Comparison of ENCODE assay signal across 10 cellular contexts in the genomic region with DNA sequence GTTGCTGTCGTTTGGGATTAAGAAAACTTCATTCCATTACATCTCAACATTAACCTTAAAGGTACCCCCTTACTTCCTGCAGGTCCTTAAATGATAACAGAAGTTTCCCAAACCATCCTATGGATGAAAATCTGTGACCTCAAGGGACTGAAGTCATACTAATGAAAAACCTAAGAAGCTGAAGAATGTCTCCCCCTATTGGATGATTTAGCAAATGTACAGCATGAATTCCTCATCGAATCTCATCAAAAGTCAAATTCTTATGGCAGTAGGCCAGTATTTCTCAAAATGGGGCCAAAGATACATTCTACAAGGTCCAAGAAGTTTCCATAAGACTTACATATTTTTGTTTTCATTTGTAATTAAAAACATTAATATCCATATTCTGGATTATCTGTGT. TPM values are rescaled to one million over a fixed set of nuclear protein-coding genes. Genes with fewer than 3 reads are reported as not detected.
DNase-seq lines count a peak whose midpoint lies in the region; ATAC-seq and TF ChIP-seq lines count a peak whose summit lies in the region.
"Had no signal": no experiment of that assay in that cellular context is flagged by ENCODE, and none has a peak within 500 bp of the region (broad histone marks: within the 10 kb centered on the region; RNA-seq: fewer than 3 reads in every experiment).

No MANE protein-coding gene starts in this region.

- peaks cover 25% of the 10 kb centered on the region for H3K36me3 ChIP-seq in IMR-90 (ENCODE audit: control insufficient read depth, insufficient read depth, low read length)
- peaks cover 85% of the 10 kb centered on the region for H3K36me3 ChIP-seq in lower lobe of right lung
- peaks cover 0 to 13% of the 10 kb centered on the region in 2 donors for H3K36me3 ChIP-seq in prostate gland
- H3K36me3 ChIP-seq in heart right ventricle: peaks cover 0 to 97% (median 41%) of the 10 kb centered on the region in 9 donors

- H3K4me1 ChIP-seq in IMR-90 (ENCODE audit: control insufficient read depth, insufficient read depth, low read length): peaks cover 2% of the 10 kb centered on the region; the same call in 1 of the 2 replicates
- no peaks in the 10 kb centered on the region for H3K4me1 ChIP-seq in lower lobe of right lung
- no peaks in the 10 kb centered on the region for H3K4me1 ChIP-seq in prostate gland (replicated peaks)
- H3K4me1 ChIP-seq in heart right ventricle: peaks cover 0 to 3% (median 0%) of the 10 kb centered on the region in 9 donors

- H3K18ac ChIP-seq in IMR-90 (ENCODE audit: low read depth, low read length): no peak overlapping the region

- peaks cover 6 to 9% of the 10 kb centered on the region in 2 experiments for H3K79me1 ChIP-seq in IMR-90 (ENCODE audit: low read depth in 1 of 2, low read length in 2 of 2)

- no peaks in the 10 kb centered on the region for H4K20me1 ChIP-seq in IMR-90 (ENCODE audit: insufficient read depth, low read length)

- H3K9me3 ChIP-seq in CD4-positive, alpha-beta T cell (ENCODE audit: control insufficient read depth, low read length): no peaks in the 10 kb centered on the region
- no peaks in the 10 kb centered on the region for H3K9me3 ChIP-seq in IMR-90 (ENCODE audit: control insufficient read depth, insufficient read depth, low read length)
- H3K9me3 ChIP-seq in lower lobe of right lung: no peaks in the 10 kb centered on the region
- H3K9me3 ChIP-seq in prostate gland: no peaks in the 10 kb centered on the region
- H3K9me3 ChIP-seq in heart right ventricle: no peaks in the 10 kb centered on the region
- H3K9me3 ChIP-seq: thoracic aorta had no signal

- H2AK9ac ChIP-seq in IMR-90 (replicated peaks; ENCODE audit: low read depth, low read length, poor library complexity): no peak overlapping the region

- no peak overlapping the region for H3K4me3 ChIP-seq in IMR-90 (ENCODE audit: insufficient read depth, low read depth, low read length)
- H3K4me3 ChIP-seq in lower lobe of right lung: no peak overlapping the region
- no peak overlapping the region for H3K4me3 ChIP-seq in prostate gland
- H3K4me3 ChIP-seq in heart right ventricle: no peak overlapping the region
- H3K4me3 ChIP-seq: thoracic aorta had no signal

- TF ChIP-seq CTCF in CD4-positive, alpha-beta T cell (IDR thresholded peaks at IDR 0.05): peak; percentile 55
- TF ChIP-seq CTCF in IMR-90 (conservative IDR thresholded peaks at IDR 0.05; ENCODE audit: low read depth, low read length) (peak; percentile 52), lower lobe of right lung (IDR thresholded peaks at IDR 0.05) (peak; percentile 35), prostate gland (IDR thresholded peaks at IDR 0.05) (no peak), heart right ventricle (IDR thresholded peaks at IDR 0.05) (peak in 4 of 9 donors; percentile 23 to 57 (median 41))

- no CpG with 5 or more reads among the region's 2 CpGs for WGBS in IMR-90 (ENCODE audit: extremely low coverage in 2 of 2, insufficient read length in 1 of 2), 2 experiments
- whole genome bisulfite sequencing in prostate gland: 78% methylated on average over 2 of the region's 2 CpGs
- WGBS in heart right ventricle, 2 donors: 68 to 74% methylated on average over 2 of the region's 2 CpGs

- H3K27ac ChIP-seq in CD4-positive, alpha-beta T cell (ENCODE audit: low read depth, low read length): no peak overlapping the region
- no peak overlapping the region for H3K27ac ChIP-seq in IMR-90 (ENCODE audit: insufficient read depth, low read length)
- H3K27ac ChIP-seq in lower lobe of right lung: no peak overlapping the region
- no peak overlapping the region for H3K27ac ChIP-seq in prostate gland
- no peak overlapping the region for H3K27ac ChIP-seq in heart right ventricle

- H3K4ac ChIP-seq in IMR-90 (ENCODE audit: low read depth, low read length): no peak overlapping the region

- no peaks in the 10 kb centered on the region for H3K27me3 Mint-ChIP-seq in CD4-positive, alpha-beta T cell

- no peak overlapping the region for H3K23ac ChIP-seq in IMR-90 (ENCODE audit: low read depth, low read length)

- H4K8ac ChIP-seq in IMR-90 (ENCODE audit: low read depth in 2 of 2, low read length in 2 of 2): no peak overlapping the region

- H3K4me3 Mint-ChIP-seq in CD4-positive, alpha-beta T cell: no peak overlapping the region

- POLR2A ChIA-PET in CD4-positive, alpha-beta T cell (lab: Charles Lee): interaction anchor here (0.9 kb wide), 1 partner anchor 16 kb away, joined by 4 read pairs; no protein-coding TSS in a partner anchor
- POLR2A ChIA-PET in IMR-90 (lab: Charles Lee; ENCODE audit: unreplicated experiment): interaction anchor here (0.9 kb wide), 1 partner anchor 13 kb away, joined by 17 read pairs; no protein-coding TSS in a partner anchor

- no peaks in the 10 kb centered on the region for H3K9me1 ChIP-seq in IMR-90 (ENCODE audit: insufficient read depth, low read length)

- intact Hi-C loops in CD4-positive, alpha-beta T cell (cut with DNase I, micrococcal nuclease): no loop called here
- intact Hi-C loops in IMR-90 (cut with micrococcal nuclease): loop anchor here (2.0 to 5.0 kb wide), 2 partner anchors 13 to 37 kb away; a partner anchor contains a TSS
- intact Hi-C loops in lower lobe of right lung (cut with DNase I): no loop called here
- intact Hi-C loops in prostate gland (cut with DNase I): loop anchor here (5.0 kb wide), 1 partner anchor 37 kb away; no protein-coding TSS in a partner anchor
- intact Hi-C loops in heart right ventricle (cut with DNase I): no loop called here

- no peak overlapping the region for H4K91ac ChIP-seq in IMR-90 (ENCODE audit: insufficient read depth, low read depth, low read length)

- H3K56ac ChIP-seq in IMR-90 (ENCODE audit: extremely low read depth, insufficient read depth, low read length): no peak overlapping the region

- no peaks in the 10 kb centered on the region for H3K27me3 ChIP-seq in CD4-positive, alpha-beta T cell (ENCODE audit: control insufficient read depth, insufficient read depth, low read length)
- H3K27me3 ChIP-seq in IMR-90 (ENCODE audit: control insufficient read depth, insufficient read depth, low read length) (no peaks in the 10 kb centered on the region), lower lobe of right lung (ENCODE audit: low read depth) (no peaks in the 10 kb centered on the region), prostate gland (replicated peaks; ENCODE audit: insufficient read depth) (no peaks in the 10 kb centered on the region), heart right ventricle (no peaks in the 10 kb centered on the region)

- no peak overlapping the region for H3K27ac Mint-ChIP-seq in CD4-positive, alpha-beta T cell

- H3K4me1 Mint-ChIP-seq in CD4-positive, alpha-beta T cell (ENCODE audit: low read depth): peaks cover 7% of the 10 kb centered on the region

- H4K5ac ChIP-seq in IMR-90 (ENCODE audit: low read depth, low read length): no peak overlapping the region

- no peak overlapping the region for H3K9ac ChIP-seq in IMR-90 (ENCODE audit: low read depth, low read length)

- no peak overlapping the region for H2BK15ac ChIP-seq in IMR-90 (ENCODE audit: low read depth, low read length)

- no peak overlapping the region for H2AFZ ChIP-seq in IMR-90 (replicated peaks; ENCODE audit: low read length, poor library complexity)

- CTCF ChIA-PET in CD4-positive, alpha-beta T cell (lab: Charles Lee): interaction anchor here (1.3 to 1.9 kb wide), 2 partner anchors 12 to 16 kb away, joined by 3 to 10 read pairs; no protein-coding TSS in a partner anchor
- CTCF ChIA-PET in IMR-90 (lab: Yijun Ruan, JAX): interaction anchor here (0.7 to 0.8 kb wide), 2 partner anchors 16 to 37 kb away, joined by 3 to 6 read pairs; no protein-coding TSS in a partner anchor

- no peak for TF ChIP-seq POLR2A in IMR-90 (IDR thresholded peaks at IDR 0.05; ENCODE audit: low read depth, low read length)
- no peak for TF ChIP-seq POLR2A in prostate gland (IDR thresholded peaks at IDR 0.05)

- dilution Hi-C loops in IMR-90 (cut with HindIII; ENCODE audit: low sequenced_read_pairs, unreplicated experiment): no loop called here

- ATAC-seq in CD4-positive, alpha-beta T cell (ENCODE audit: poor library complexity): no peak
- no peak for ATAC-seq in IMR-90 (ENCODE audit: low read depth)
- ATAC-seq in lower lobe of right lung: no peak
- ATAC-seq in HG03354 (IDR thresholded peaks at IDR 0.05; ENCODE audit: poor library complexity, severe bottlenecking, unreplicated experiment): no peak
- no peak for ATAC-seq in heart right ventricle

- H3K4me2 ChIP-seq in IMR-90 (ENCODE audit: low read depth, low read length): no peak overlapping the region

- no peak overlapping the region for H2BK120ac ChIP-seq in IMR-90 (ENCODE audit: low read depth, low read length)

- no peak overlapping the region for H2AK5ac ChIP-seq in IMR-90 (ENCODE audit: low read depth, low read length)

- no peak overlapping the region for H2BK5ac ChIP-seq in IMR-90 (ENCODE audit: low read depth, low read length, poor library complexity, severe bottlenecking)

- TF ChIP-seq RAD21 in IMR-90 (IDR thresholded peaks at IDR 0.05; ENCODE audit: low read length): peak; percentile 34

- no peak for DNase-seq in CD4-positive, alpha-beta T cell
- peak; percentile 39 for DNase-seq in IMR-90
- DNase-seq in astrocyte of the hippocampus (ENCODE audit: low read depth, low spot score): peak; percentile 28
- DNase-seq in lower lobe of right lung: no peak
- DNase-seq in ecto neural progenitor cell (ENCODE audit: low spot score): no peak
- DNase-seq in prostate gland (ENCODE audit: low spot score): no peak
- DNase-seq in heart right ventricle: no peak
- DNase-seq: NCI-H1417 had no signal

- no peaks in the 10 kb centered on the region for H3K9me3 Mint-ChIP-seq in CD4-positive, alpha-beta T cell

- BruUV-seq in IMR-90 (replicated peaks; lab: Mats Ljungman, UMichigan): no TSS peak

- H3K14ac ChIP-seq in IMR-90 (replicated peaks; ENCODE audit: low read depth, low read length): no peak overlapping the region

- peaks cover 96% of the 10 kb centered on the region for H3K36me3 Mint-ChIP-seq in CD4-positive, alpha-beta T cell (ENCODE audit: low read depth)

- no peak overlapping the region for H2BK20ac ChIP-seq in IMR-90 (ENCODE audit: low read depth, low read length)

- in situ Hi-C loops in IMR-90 (cut with MboI; ENCODE audit: low sequenced_read_pairs): no loop called here

RNA-seq across cellular contexts. Expression of a gene that starts 13.5 kb away (rescaled TPM):
- total RNA-seq in CD4-positive, alpha-beta T cell: 10 to 100 TPM; 15.3 to 18.2 TPM
- 21.7 and 23.1 TPM in 2 replicates for total RNA-seq in IMR-90 (2012; rRNA removed)
- polyA plus RNA-seq in IMR-90 (2012; rRNA removed): 17.0 and 18.2 TPM in 2 replicates
- 21.8 and 30.2 TPM in 2 replicates for polyA plus RNA-seq in IMR-90 (2012; cell fraction: cytosol; rRNA removed)
- polyA plus RNA-seq in IMR-90 (2012; cell fraction: nucleus; rRNA removed; ENCODE audit: low replicate concordance): 12.8 and 18.7 TPM in 2 replicates
- 23.9 TPM for total RNA-seq in lower lobe of right lung
- total RNA-seq in prostate gland: 10 to 100 TPM; 21.7 to 38.3 TPM
- total RNA-seq in heart right ventricle: 10 to 100 TPM; 28.5 to 43.4 (median 37.4) TPM
- polyA plus RNA-seq in heart right ventricle: 10 to 100 TPM in 1 of 2 donors, 1 to 10 TPM in 1; 4.5 to 25.7 TPM

RNA-seq across cellular contexts. Expression of a gene that starts 13.5 kb away (rescaled TPM):
- 10 to 100 TPM; 34.2 to 35.0 TPM for total RNA-seq in CD4-positive, alpha-beta T cell
- total RNA-seq in IMR-90 (2012; rRNA removed) (10.3 and 12.2 TPM in 2 replicates), lower lobe of right lung (9.4 TPM), prostate gland (10 to 100 TPM in 1 of 2 donors, 1 to 10 TPM in 1; 9.7 to 23.1 TPM), heart right ventricle (1 to 10 TPM; 3.6 to 7.3 (median 4.9) TPM)
- polyA plus RNA-seq in IMR-90 (2012; rRNA removed) (6.1 and 7.4 TPM in 2 replicates), heart right ventricle (1 to 10 TPM; 3.5 to 3.8 TPM)
- polyA plus RNA-seq in IMR-90 (2012; cell fraction: cytosol; rRNA removed): 1.7 and 1.9 TPM in 2 replicates
- polyA plus RNA-seq in IMR-90 (2012; cell fraction: nucleus; rRNA removed; ENCODE audit: low replicate concordance): 0.52 and 4.3 TPM in 2 replicates

RNA-seq across cellular contexts. Expression of a gene that starts 26.7 kb away (rescaled TPM):
- 1 to 10 TPM; 5.4 to 5.6 TPM for total RNA-seq in CD4-positive, alpha-beta T cell
- 0.28 and 0.54 TPM in 2 replicates for total RNA-seq in IMR-90 (2012; rRNA removed)
- 0.63 and 0.98 TPM in 2 replicates for polyA plus RNA-seq in IMR-90 (2012; rRNA removed)
- 0.08 and 0.24 TPM in 2 replicates for polyA plus RNA-seq in IMR-90 (2012; cell fraction: cytosol; rRNA removed)
- polyA plus RNA-seq in IMR-90 (2012; cell fraction: nucleus; rRNA removed; ENCODE audit: low replicate concordance): 2.2 and 6.4 TPM in 2 replicates
- 1.2 TPM for total RNA-seq in lower lobe of right lung
- 10 to 100 TPM in 1 of 2 donors, 1 to 10 TPM in 1; 5.9 to 14.8 TPM for total RNA-seq in prostate gland
- under 1 TPM; 0.12 to 0.97 (median 0.60) TPM for total RNA-seq in heart right ventricle
- polyA plus RNA-seq in heart right ventricle: 1 to 10 TPM; 1.2 to 1.4 TPM

RNA-seq across cellular contexts. Expression of a gene that starts 46.0 kb away (rescaled TPM):
- total RNA-seq in CD4-positive, alpha-beta T cell: 1 to 10 TPM; 2.9 to 3.2 TPM
- total RNA-seq in IMR-90 (2012; rRNA removed) (1.1 and 1.7 TPM in 2 replicates), lower lobe of right lung (10.8 TPM), prostate gland (10 to 100 TPM; 18.4 to 30.1 TPM), heart right ventricle (10 to 100 TPM in 2 of 10 donors, 1 to 10 TPM in 8; 3.8 to 13.6 (median 7.6) TPM)
- polyA plus RNA-seq in IMR-90 (2012; rRNA removed) (1.3 and 1.9 TPM in 2 replicates), heart right ventricle (10 to 100 TPM in 1 of 2 donors, 1 to 10 TPM in 1; 4.1 to 12.3 TPM)
- polyA plus RNA-seq in IMR-90 (2012; cell fraction: cytosol; rRNA removed): 0.73 and 2.1 TPM in 2 replicates
- polyA plus RNA-seq in IMR-90 (2012; cell fraction: nucleus; rRNA removed; ENCODE audit: low replicate concordance): 1.3 and 4.7 TPM in 2 replicates

Comparison
In these comparisons a context has a peak if more than half of its experiments do, and no peak if none do; other contexts are left out.
1. DNase-seq: peak in IMR-90 (single experiment) and astrocyte of the hippocampus (single experiment); none in CD4-positive, alpha-beta T cell (0 of 10), lower lobe of right lung (single experiment), ecto neural progenitor cell (single experiment), prostate gland (single experiment) and heart right ventricle (0 of 2).
2. CTCF ChIP-seq: peak in CD4-positive, alpha-beta T cell (single experiment), IMR-90 (single experiment) and lower lobe of right lung (single experiment); none in prostate gland (0 of 4).
3. intact Hi-C loops: an anchor here in IMR-90 (2.0 to 5.0 kb wide) and prostate gland (5.0 kb wide); none called in CD4-positive, alpha-beta T cell, lower lobe of right lung and heart right ventricle.